In the genomic region with DNA sequence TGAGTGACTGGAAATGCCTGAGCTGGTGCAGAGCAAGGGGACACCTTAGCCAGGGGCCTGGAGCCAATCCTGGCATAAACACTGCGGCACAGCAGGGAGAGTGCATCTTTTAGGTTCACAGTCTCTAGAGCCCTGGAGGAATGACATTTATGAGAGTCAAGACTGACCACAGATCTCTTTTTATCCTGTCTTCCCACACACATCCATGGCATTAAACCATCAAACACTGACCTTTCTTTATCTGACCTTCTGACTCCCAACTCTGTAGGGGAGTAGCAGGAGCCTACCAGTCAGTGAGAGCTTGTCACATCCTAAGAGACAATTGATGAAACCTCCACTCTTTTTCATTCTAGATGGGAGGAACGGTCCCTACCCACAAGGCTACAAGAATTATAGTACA, we compare ENCODE assay signal across 11 cellular contexts. TPM values are rescaled to one million over a fixed set of nuclear protein-coding genes. Genes with fewer than 3 reads are reported as not detected.
"Had no signal": no experiment of that assay in that cellular context is flagged by ENCODE, and none has a peak within 500 bp of the region (broad histone marks: within the 10 kb centered on the region; RNA-seq: fewer than 3 reads in every experiment).

No MANE protein-coding gene starts in this region.

- H3K4me3 ChIP-seq: ovary, transverse colon had no signal

- H3K36me3 ChIP-seq: ovary, transverse colon had no signal

- H3K9me3 ChIP-seq: ovary, transverse colon had no signal

- H3K27ac ChIP-seq: ovary had no signal

- DNase-seq: activated B cell treated with CpG ODN at 0.5 μM for 24 hours; activated CD4-positive, alpha-beta T cell treated with anti-CD3 and anti-CD28 coated beads for 48 hours; activated CD8-positive, alpha-beta memory T cell treated with anti-CD3 and anti-CD28 coated beads, Interleukin-2, amount 50 U/mL, for 4 hours; activated CD8-positive, alpha-beta T cell treated with anti-CD3 and anti-CD28 coated beads, Interleukin-2, amount 10 ng/mL, durations not matched to agents 7 days and 5 days; activated T-cell treated with anti-CD3 and anti-CD28 coated beads, Interleukin-2, amount 50 U/mL, for 72 hours; stimulated activated CD4-positive, alpha-beta T cell treated with anti-CD3 and anti-CD28 coated beads, Interleukin-2, amount 100 ng/mL, for 48 hours; substantia nigra; transverse colon had no signal

- H3K27me3 ChIP-seq: ovary, transverse colon had no signal

- ATAC-seq: activated CD8-positive, alpha-beta T cell treated with anti-CD3 and anti-CD28 coated beads, Interleukin-2, amount 10 ng/mL, durations not matched to agents 7 days and 5 days; activated T-cell treated with anti-CD3 and anti-CD28 coated beads, Interleukin-2, amount 50 U/mL, for 72 hours; stimulated activated memory B cell treated with anti-CD40 and anti-IgM and Interleukin-4, amounts not matched to agents 10 μg/mL and 1 μg/mL and 100 μg/mL, for 72 hours had no signal

RNA-seq across cellular contexts. Expression of a gene that starts 7.9 kb away (rescaled TPM):
- total RNA-seq: activated B cell treated with CpG ODN at 0.5 μM for 24 hours; activated CD8-positive, alpha-beta T cell treated with anti-CD3 and anti-CD28 coated beads, Interleukin-2, amount 10 ng/mL, durations not matched to agents 7 days and 5 days; bronchial epithelial cell had no signal
